ENCODE assay signal across 15 cellular contexts in genomic region chr5:50595199-50595598, GRCh38.
DNase-seq lines count a peak whose midpoint lies in the region; ATAC-seq and TF ChIP-seq lines count a peak whose summit lies in the region.
"Had no signal": no experiment of that assay in that cellular context is flagged by ENCODE, and none has a peak within 500 bp of the region (broad histone marks: within the 10 kb centered on the region; RNA-seq: fewer than 3 reads in every experiment).

No MANE protein-coding gene starts in this region.

- in situ Hi-C loops in Panc1 (cut with HindIII; ENCODE audit: low pct_unique_long_range_greater_than_20kb, low sequenced_read_pairs), result no loop called here

- H3K4me3 ChIP-seq in Panc1 (ENCODE audit: low read depth in 2 of 2, low read length in 2 of 2) (no peak overlapping the region), epithelial cell of esophagus (ENCODE audit: low read length) (no peak overlapping the region), smooth muscle cell (no peak overlapping the region)
- H3K4me3 ChIP-seq: GM12878 had no signal

- intact Hi-C loops in Panc1 (cut with micrococcal nuclease; ENCODE audit: unreplicated experiment), result no loop called here

- H3K36me3 ChIP-seq in Panc1 (ENCODE audit: control insufficient read depth, insufficient read depth, low read length) (no peaks in the 10 kb centered on the region), smooth muscle cell (ENCODE audit: low read depth) (no peaks in the 10 kb centered on the region)

- TF ChIP-seq CTCF in Panc1 (IDR thresholded peaks at IDR 0.05), result no peak
- TF ChIP-seq CTCF in epithelial cell of esophagus (IDR thresholded peaks at IDR 0.05; ENCODE audit: insufficient read depth, low read depth, low read length, missing control alignments), result no peak
- TF ChIP-seq CTCF in smooth muscle cell (IDR thresholded peaks at IDR 0.05; ENCODE audit: borderline replicate concordance, insufficient read depth, poor library complexity, severe bottlenecking), result no peak

- no TSS peak for BruUV-seq in Panc1 (replicated peaks; lab: Mats Ljungman, UMichigan)

- POLR2A ChIA-PET in Panc1 (lab: Charles Lee), result no interaction called here

- H2AFZ ChIP-seq in smooth muscle cell (ENCODE audit: low read depth), result peak overlapping the region; percentile 33

- no peak for DNase-seq in activated T-cell treated with anti-CD3 and anti-CD28 coated beads, Interleukin-2, amount 50 U/mL, for 24 hours
- no peak for DNase-seq in activated T-cell treated with anti-CD3 and anti-CD28 coated beads, Interleukin-2, amount 50 U/mL, for 1 hour
- peak; percentile 85 for DNase-seq in Panc1 (ENCODE audit: low read depth, low spot score)
- peak; percentile 84 for DNase-seq in epithelial cell of esophagus (ENCODE audit: low read depth)
- DNase-seq in smooth muscle cell (lab: John Stamatoyannopoulos, UW; ENCODE audit: unreplicated experiment), result no peak
- no peak for DNase-seq in mucosa of gallbladder (ENCODE audit: low spot score)
- DNase-seq: activated T-cell treated with anti-CD3 and anti-CD28 coated beads, Interleukin-2, amount 50 U/mL, for 4 hours; effector CD8-positive, alpha-beta T cell; left ventricle myocardium superior; NCI-H2107 had no signal

- H3K27ac Mint-ChIP-seq in activated T-cell treated with anti-CD3 and anti-CD28 coated beads, Interleukin-2, amount 50 U/mL, for 24 hours, result peak overlapping the region; percentile 89
- H3K27ac Mint-ChIP-seq: B cell had no signal

- H3K27me3 ChIP-seq in Panc1 (ENCODE audit: control insufficient read depth, insufficient read depth, low read length), result no peaks in the 10 kb centered on the region
- no peaks in the 10 kb centered on the region for H3K27me3 ChIP-seq in smooth muscle cell (ENCODE audit: low read depth)

- peaks cover 4% of the 10 kb centered on the region for H3K36me3 Mint-ChIP-seq in activated T-cell treated with anti-CD3 and anti-CD28 coated beads, Interleukin-2, amount 50 U/mL, for 24 hours (ENCODE audit: low read depth)

- CTCF ChIA-PET in Panc1 (lab: Charles Lee), result no interaction called here

- H3K27me3 Mint-ChIP-seq in activated T-cell treated with anti-CD3 and anti-CD28 coated beads, Interleukin-2, amount 50 U/mL, for 24 hours, result no peaks in the 10 kb centered on the region
- H3K27me3 Mint-ChIP-seq: B cell had no signal

- H4K20me1 ChIP-seq in smooth muscle cell (ENCODE audit: low read depth), result no peaks in the 10 kb centered on the region

- H3K4me2 ChIP-seq in smooth muscle cell, result peak overlapping the region; percentile 75

- 31% methylated on average over 3 of the region's 3 CpGs for WGBS in smooth muscle cell (ENCODE audit: low lambda C conversion rate)

- peak overlapping the region; percentile 53 for H3K4me3 Mint-ChIP-seq in activated T-cell treated with anti-CD3 and anti-CD28 coated beads, Interleukin-2, amount 50 U/mL, for 24 hours
- H3K4me3 Mint-ChIP-seq: activated T-cell treated with anti-CD3 and anti-CD28 coated beads, Interleukin-2, amount 50 U/mL, for 4 hours; B cell had no signal

- peak; percentile 80 for ATAC-seq in Panc1
- ATAC-seq in HG03280 (IDR thresholded peaks at IDR 0.05; ENCODE audit: unreplicated experiment), result no peak
- ATAC-seq in HG03025 (IDR thresholded peaks at IDR 0.05; ENCODE audit: low FRiP score, unreplicated experiment), result no peak
- ATAC-seq: GM12878, left ventricle myocardium superior, sciatic nerve had no signal

- no peaks in the 10 kb centered on the region for H3K9me3 ChIP-seq in Panc1 (ENCODE audit: control insufficient read depth, insufficient read depth, low read depth, low read length)
- H3K9me3 ChIP-seq in smooth muscle cell (replicated peaks; ENCODE audit: low read depth), result no peaks in the 10 kb centered on the region

- H3K79me2 ChIP-seq in smooth muscle cell (ENCODE audit: low read depth), result no peaks in the 10 kb centered on the region

- peaks cover 2% of the 10 kb centered on the region for H3K9me3 Mint-ChIP-seq in activated T-cell treated with anti-CD3 and anti-CD28 coated beads, Interleukin-2, amount 50 U/mL, for 24 hours

- peaks cover 6% of the 10 kb centered on the region; the same call in 1 of the 2 replicates for H3K4me1 ChIP-seq in Panc1 (ENCODE audit: control insufficient read depth, insufficient read depth, low read length)
- H3K4me1 ChIP-seq in smooth muscle cell (ENCODE audit: low read depth), result peaks cover 21% of the 10 kb centered on the region

- no peaks in the 10 kb centered on the region for H3F3A ChIP-seq in smooth muscle cell (ENCODE audit: low read depth)

- H3K27ac ChIP-seq in Panc1 (ENCODE audit: low read length) (no peak overlapping the region), smooth muscle cell (ENCODE audit: low read depth) (peak overlapping the region; percentile 99)

- peaks cover 58% of the 10 kb centered on the region for H3K4me1 Mint-ChIP-seq in activated T-cell treated with anti-CD3 and anti-CD28 coated beads, Interleukin-2, amount 50 U/mL, for 24 hours (ENCODE audit: low read depth)

- H3K9ac ChIP-seq in smooth muscle cell (ENCODE audit: low read depth), result peak overlapping the region; percentile 84

Comparison
In these comparisons a context has a peak if more than half of its experiments do, and no peak if none do; other contexts are left out.
1. DNase-seq: peak in Panc1 (single experiment) and epithelial cell of esophagus (single experiment); none in activated T-cell treated with anti-CD3 and anti-CD28 coated beads, Interleukin-2, amount 50 U/mL, for 24 hours (single experiment), activated T-cell treated with anti-CD3 and anti-CD28 coated beads, Interleukin-2, amount 50 U/mL, for 1 hour (single experiment), smooth muscle cell (single experiment) and mucosa of gallbladder (single experiment).